7 cellular contexts compared by ENCODE assay signal in genomic region chr12:76020281-76020680, GRCh38. TPM values are rescaled to one million over a fixed set of nuclear protein-coding genes. Genes with fewer than 3 reads are reported as not detected.
DNase-seq lines count a peak whose midpoint lies in the region; ATAC-seq, FAIRE-seq and TF ChIP-seq lines count a peak whose summit lies in the region.

No MANE protein-coding gene starts in this region.

- no peaks in the 10 kb centered on the region for H4K20me1 ChIP-seq in endothelial cell of umbilical vein (replicated peaks; ENCODE audit: control insufficient read depth, extremely low read depth, insufficient read depth, low read length)

- POLR2A ChIA-PET in activated CD4-positive, alpha-beta memory T cell treated with anti-CD3 and anti-CD28 coated beads for 36 hours (lab: Charles Lee), result interaction anchor here (0.9 to 3.4 kb wide), 22 partner anchors 11 to 542 kb away, joined by 3 to 88 read pairs (median 4); partner anchors contain the start of genes KRR1, NAP1L1 and PHLDA1
- POLR2A ChIA-PET in endothelial cell of umbilical vein (lab: Charles Lee), result no interaction called here

- no peak for FAIRE-seq in endothelial cell of umbilical vein (lab: Jason Lieb, UNC)

- peak overlapping the region; percentile 52 for H3K4me3 Mint-ChIP-seq in activated CD4-positive, alpha-beta memory T cell treated with anti-CD3 and anti-CD28 coated beads for 36 hours

- TF ChIP-seq POLR2A in endothelial cell of umbilical vein (IDR thresholded peaks at IDR 0.05; ENCODE audit: low read depth, low read length) (no peak), spleen (IDR thresholded peaks at IDR 0.05) (no peak)

- H3K4me3 ChIP-seq in endothelial cell of umbilical vein (replicated peaks in 1 of 3; ENCODE audit: insufficient read depth in 1 of 3, low read depth in 1 of 3, low read length in 3 of 3) (no peak overlapping the region), spleen (peak overlapping the region in 1 of 8 donors; percentile 8)

- H3K27me3 ChIP-seq in endothelial cell of umbilical vein (ENCODE audit: control insufficient read depth in 2 of 2, insufficient read depth in 2 of 2, low read length in 2 of 2), result no peaks in the 10 kb centered on the region
- H3K27me3 ChIP-seq in spleen (replicated peaks in 1 of 7), result no peaks in the 10 kb centered on the region

- no peaks in the 10 kb centered on the region for H3K9me1 ChIP-seq in endothelial cell of umbilical vein (replicated peaks; ENCODE audit: control insufficient read depth, extremely low read depth, insufficient read depth, low read length)

- no peaks in the 10 kb centered on the region for H3K9me3 Mint-ChIP-seq in activated CD4-positive, alpha-beta memory T cell treated with anti-CD3 and anti-CD28 coated beads for 36 hours

- ATAC-seq in GM21526 (IDR thresholded peaks at IDR 0.05; ENCODE audit: low FRiP score, unreplicated experiment) (peak; percentile 54), HG02970 (IDR thresholded peaks at IDR 0.05; ENCODE audit: low FRiP score, unreplicated experiment) (no peak)

- no peak for TF ChIP-seq CTCF in endothelial cell of umbilical vein (IDR thresholded peaks at IDR 0.05; ENCODE audit: extremely low read depth in 1 of 2, insufficient read depth in 1 of 2, low read depth in 1 of 2, low read length in 2 of 2)
- TF ChIP-seq CTCF in spleen (IDR thresholded peaks at IDR 0.05 in 8 of 11, conservative IDR thresholded peaks at IDR 0.05 in 3 of 11), result no peak

- peak overlapping the region; percentile 99 for H3K27ac Mint-ChIP-seq in activated CD4-positive, alpha-beta memory T cell treated with anti-CD3 and anti-CD28 coated beads for 36 hours

- H3K27ac ChIP-seq in endothelial cell of umbilical vein (ENCODE audit: insufficient read depth, low read depth, low read length) (peak overlapping the region; percentile 82), spleen (peak overlapping the region; percentile 54 to 84 (median 74))

- H3K36me3 Mint-ChIP-seq in activated CD4-positive, alpha-beta memory T cell treated with anti-CD3 and anti-CD28 coated beads for 36 hours, result no peaks in the 10 kb centered on the region

- dilution Hi-C loops in endothelial cell of umbilical vein (cut with MboI; ENCODE audit: extremely low pct_ligation_motif_present, low sequenced_read_pairs), result no loop called here

- peaks cover 60% of the 10 kb centered on the region for H3K4me1 Mint-ChIP-seq in activated CD4-positive, alpha-beta memory T cell treated with anti-CD3 and anti-CD28 coated beads for 36 hours (ENCODE audit: low read depth)

- intact Hi-C loops in activated CD4-positive, alpha-beta memory T cell treated with anti-CD3 and anti-CD28 coated beads for 36 hours (cut with micrococcal nuclease), result loop anchor here (1.0 to 5.0 kb wide), 12 partner anchors 11 to 629 kb away; partner anchors contain the start of genes GLIPR1, GLIPR1L2, NAP1L1 and OSBPL8
- intact Hi-C loops in endothelial cell of umbilical vein (cut with micrococcal nuclease), result loop anchor here (2.0 kb wide), 1 partner anchor 23 kb away; no protein-coding TSS in a partner anchor
- intact Hi-C loops in spleen (cut with DNase I; ENCODE audit: low total_unique reads), result no loop called here

- H3K9me3 ChIP-seq in endothelial cell of umbilical vein (replicated peaks; ENCODE audit: control insufficient read depth, insufficient read depth, low read length) (no peaks in the 10 kb centered on the region), spleen (no peaks in the 10 kb centered on the region)

- TSS peak; percentile 36 for BruUV-seq in endothelial cell of umbilical vein (replicated peaks; lab: Mats Ljungman, UMichigan)

- CTCF ChIA-PET in activated CD4-positive, alpha-beta memory T cell treated with anti-CD3 and anti-CD28 coated beads for 36 hours (lab: Charles Lee), result interaction anchor here (0.7 to 2.3 kb wide), 6 partner anchors 10 to 204 kb away, joined by 3 to 41 read pairs (median 4); partner anchors contain the start of gene PHLDA1
- CTCF ChIA-PET in endothelial cell of umbilical vein (lab: Charles Lee), result interaction anchor here (1.0 kb wide), 3 partner anchors 12 to 205 kb away, joined by 3 to 6 read pairs (median 4); partner anchors contain the start of gene PHLDA1

- no peaks in the 10 kb centered on the region for H3K79me2 ChIP-seq in endothelial cell of umbilical vein (ENCODE audit: control insufficient read depth, insufficient read depth, low read length)

- no peaks in the 10 kb centered on the region for H3K27me3 Mint-ChIP-seq in activated CD4-positive, alpha-beta memory T cell treated with anti-CD3 and anti-CD28 coated beads for 36 hours

- H3K4me1 ChIP-seq in endothelial cell of umbilical vein (ENCODE audit: control insufficient read depth, extremely low read depth, insufficient read depth, low read length) (peaks cover 28% of the 10 kb centered on the region), spleen (peaks cover 0 to 32% (median 18%) of the 10 kb centered on the region in 6 donors)

- peak overlapping the region; percentile 40 for H3K9ac ChIP-seq in endothelial cell of umbilical vein (replicated peaks; ENCODE audit: extremely low read depth, insufficient read depth, low read length)

- no peaks in the 10 kb centered on the region for H3K36me3 ChIP-seq in endothelial cell of umbilical vein (ENCODE audit: control insufficient read depth in 2 of 2, extremely low read depth in 1 of 2, insufficient read depth in 2 of 2, low read length in 2 of 2)
- no peaks in the 10 kb centered on the region for H3K36me3 ChIP-seq in spleen

- H3K4me2 ChIP-seq in endothelial cell of umbilical vein (ENCODE audit: insufficient read depth, low read length), result peak overlapping the region; percentile 72

- DNase-seq in LoVo (ENCODE audit: low spot score), result peak; percentile 87
- DNase-seq in activated CD4-positive, alpha-beta memory T cell treated with anti-CD3 and anti-CD28 coated beads for 36 hours, result peak; percentile 94
- no peak for DNase-seq in endothelial cell of umbilical vein (ENCODE audit: low read depth, low spot score)
- peak; percentile 78 for DNase-seq in spleen
- no peak for DNase-seq in HUDEP-2 (lab: John Stamatoyannopoulos, UW; ENCODE audit: unreplicated experiment in 76 of 76)

- H2AFZ ChIP-seq in endothelial cell of umbilical vein (ENCODE audit: low read depth, low read length), result peak overlapping the region; percentile 30

- 30 to 50% (median 38%) methylated on average over 5 of the region's 5 CpGs for WGBS in spleen, 5 donors

TF ChIP-seq in endothelial cell of umbilical vein, 7 proteins besides CTCF, POLR2A, EP300 and RAD21:
- TF ChIP-seq MAX (IDR thresholded peaks at IDR 0.05; ENCODE audit: insufficient read depth, insufficient read length) (no peak), JUN (IDR thresholded peaks at IDR 0.05; ENCODE audit: borderline replicate concordance, insufficient read depth, insufficient read length, low read depth) (no peak), GATA2 (IDR thresholded peaks at IDR 0.05; ENCODE audit: insufficient read depth, insufficient read length, low read depth, low read length) (no peak), POLR2AphosphoS5 (IDR thresholded peaks at IDR 0.05; ENCODE audit: insufficient read depth, low read depth, low read length) (no peak), MYC (IDR thresholded peaks at IDR 0.05; ENCODE audit: low read depth, low read length) (no peak), EZH2 (IDR thresholded peaks at IDR 0.05; ENCODE audit: borderline replicate concordance, low read depth, low read length, severe bottlenecking) (no peak), FOS (IDR thresholded peaks at IDR 0.05; ENCODE audit: borderline replicate concordance, insufficient read depth, low read length) (no peak)
TF ChIP-seq in endothelial cell of umbilical vein: peak in this region for 0.

RNA-seq across cellular contexts. Expression of gene PHLDA1, which starts 11.3 kb away (rescaled TPM):
- 10 to 100 TPM; 23.8 to 24.4 TPM for total RNA-seq in activated CD4-positive, alpha-beta memory T cell treated with anti-CD3 and anti-CD28 coated beads for 36 hours
- total RNA-seq in endothelial cell of umbilical vein (26.8 and 30.8 TPM in 2 replicates), spleen (10 to 100 TPM in 6 of 7 donors, 1 to 10 TPM in 1; 9.3 to 44.4 (median 23.9) TPM)
- polyA plus RNA-seq in endothelial cell of umbilical vein (13.8 and 14.1 TPM in 2 replicates), spleen (1 to 10 TPM; 2.2 to 5.5 (median 2.2) TPM)
- 9.5 and 10.7 TPM in 2 replicates for polyA plus RNA-seq in endothelial cell of umbilical vein (2011; cell fraction: cytosol; rRNA removed)
- polyA plus RNA-seq in endothelial cell of umbilical vein (2011; cell fraction: nucleus; rRNA removed), result 12.0 and 13.5 TPM in 2 replicates
- polyA plus RNA-seq in endothelial cell of umbilical vein (2012), result 15.9 and 23.2 TPM in 2 replicates
- polyA minus RNA-seq in endothelial cell of umbilical vein, result 12.6 and 18.0 TPM in 2 replicates
- polyA minus RNA-seq in endothelial cell of umbilical vein (2011; cell fraction: cytosol; rRNA and poly(A)+ RNA removed), result 6.0 TPM
- polyA minus RNA-seq in endothelial cell of umbilical vein (2011; cell fraction: nucleus; rRNA and poly(A)+ RNA removed), result 23.9 and 38.3 TPM in 2 replicates

Comparison
In these comparisons a context has a peak if more than half of its experiments do, and no peak if none do; other contexts are left out.
1. DNase-seq: peak in LoVo (single experiment), activated CD4-positive, alpha-beta memory T cell treated with anti-CD3 and anti-CD28 coated beads for 36 hours (single experiment) and spleen (single experiment); none in endothelial cell of umbilical vein (single experiment) and HUDEP-2 (0 of 76).